Comparison of ENCODE assay signal across 8 cellular contexts in the genomic region with DNA sequence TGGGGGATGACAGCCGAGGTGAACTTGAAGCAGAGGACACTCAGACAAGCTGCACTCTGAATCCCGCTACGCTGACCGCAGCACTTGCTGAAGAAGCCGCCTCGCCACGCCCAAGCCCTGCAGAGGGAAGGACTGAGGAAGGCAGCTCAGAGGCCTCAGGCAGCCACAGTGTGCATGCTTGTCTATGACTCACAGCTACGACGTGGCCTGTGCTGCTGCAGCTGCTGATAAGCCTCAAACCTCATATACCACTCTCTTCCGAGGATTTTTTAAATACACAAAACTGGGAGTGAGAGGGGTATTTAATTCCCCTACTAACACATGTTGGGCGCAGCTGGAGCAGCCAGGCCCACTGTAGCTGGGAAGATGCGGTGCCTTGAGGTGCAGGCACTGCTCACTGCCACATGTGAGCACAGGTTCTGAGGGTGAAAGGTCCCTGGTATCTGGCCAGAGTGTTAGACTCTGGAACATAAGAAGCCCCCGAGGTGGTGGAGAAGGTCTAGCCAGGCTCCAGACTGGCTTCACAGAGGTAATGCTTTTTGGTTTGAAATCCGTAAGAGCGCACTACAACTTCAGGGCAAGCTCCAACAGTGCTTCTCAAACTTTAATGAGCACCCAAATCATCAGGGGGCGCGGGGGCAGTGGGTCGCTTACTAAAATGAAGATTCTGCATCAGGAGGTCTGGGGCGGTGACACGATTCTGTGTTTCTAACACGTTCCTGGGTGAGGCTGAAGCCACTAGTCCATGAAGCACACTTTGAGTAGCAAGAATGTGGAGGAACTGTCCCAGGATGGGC.
DNase-seq lines count a peak whose midpoint lies in the region; ATAC-seq, FAIRE-seq and TF ChIP-seq lines count a peak whose summit lies in the region.

No MANE protein-coding gene starts in this region.

- H3K4me3 Mint-ChIP-seq in astrocyte (ENCODE audit: unreplicated experiment), result no peak overlapping the region

- no peaks in the 10 kb centered on the region for H3K9me3 Mint-ChIP-seq in astrocyte (ENCODE audit: unreplicated experiment)

- no peaks in the 10 kb centered on the region for H4K20me1 ChIP-seq in astrocyte (ENCODE audit: insufficient read depth, low read length)

- ATAC-seq in HG02885 (IDR thresholded peaks at IDR 0.05; ENCODE audit: poor library complexity, unreplicated experiment) (peak; percentile 36), HG03095 (IDR thresholded peaks at IDR 0.05; ENCODE audit: unreplicated experiment) (no peak)

- H3K4me1 Mint-ChIP-seq in astrocyte (ENCODE audit: low read depth, unreplicated experiment), result peaks cover 43% of the 10 kb centered on the region

- H3K4me3 ChIP-seq in astrocyte (ENCODE audit: insufficient read depth, low read depth, low read length), result no peak overlapping the region

- H3K27ac Mint-ChIP-seq in astrocyte (ENCODE audit: unreplicated experiment), result peak overlapping the region; percentile 64

- no peaks in the 10 kb centered on the region for H3K36me3 ChIP-seq in astrocyte (ENCODE audit: insufficient read depth, low read length)

- peak overlapping the region; percentile 72 for H3K4me2 ChIP-seq in astrocyte (ENCODE audit: low read length)

- peak overlapping the region; percentile 68 for H3K27ac ChIP-seq in astrocyte (ENCODE audit: low read depth, low read length)
- peak overlapping the region; percentile 12 for H3K27ac ChIP-seq in layer of hippocampus (ENCODE audit: low read depth, low read length)

- H3K9ac ChIP-seq in astrocyte (ENCODE audit: low read length), result peak overlapping the region; percentile 61

- DNase-seq in 8988T, result peak; percentile 77
- DNase-seq in T-helper 2 cell, result peak in 3 of 5 experiments; percentile 28 to 96 (median 51)
- DNase-seq in astrocyte (ENCODE audit: low read depth), result peak; percentile 99
- DNase-seq in stimulated activated CD8-positive, alpha-beta memory T cell treated with anti-CD3 and anti-CD28 coated beads, Interleukin-12 subunit alpha, Interleukin-12 subunit beta, amount 100 ng/mL, for 24 hours (ENCODE audit: extremely low read depth), result peak; percentile 48
- no peak for DNase-seq in NCI-H82 (lab: John Stamatoyannopoulos, UW)

- no peaks in the 10 kb centered on the region for H3K27me3 ChIP-seq in astrocyte (ENCODE audit: insufficient read depth, low read length)
- H3K27me3 ChIP-seq in layer of hippocampus (ENCODE audit: control insufficient read depth, insufficient read depth, low read length), result no peaks in the 10 kb centered on the region

- no peaks in the 10 kb centered on the region for H3K9me3 ChIP-seq in astrocyte (ENCODE audit: insufficient read depth, low read depth, low read length)

- TF ChIP-seq CTCF in astrocyte (IDR thresholded peaks at IDR 0.05; ENCODE audit: insufficient read depth, low read depth, low read length), result no peak

- H3K27me3 Mint-ChIP-seq in astrocyte (ENCODE audit: low read depth, unreplicated experiment), result no peaks in the 10 kb centered on the region

- peaks cover 45% of the 10 kb centered on the region for H3K4me1 ChIP-seq in astrocyte (ENCODE audit: insufficient read depth, low read length)

- no peaks in the 10 kb centered on the region for H3K79me2 ChIP-seq in astrocyte (ENCODE audit: insufficient read depth, low read length)

- no peaks in the 10 kb centered on the region for H3K36me3 Mint-ChIP-seq in astrocyte (ENCODE audit: low read depth, unreplicated experiment)

- no peak overlapping the region for H2AFZ ChIP-seq in astrocyte (ENCODE audit: low read depth, low read length)

- peak; percentile 95 for FAIRE-seq in astrocyte (lab: Jason Lieb, UNC)
